In the genomic region with DNA sequence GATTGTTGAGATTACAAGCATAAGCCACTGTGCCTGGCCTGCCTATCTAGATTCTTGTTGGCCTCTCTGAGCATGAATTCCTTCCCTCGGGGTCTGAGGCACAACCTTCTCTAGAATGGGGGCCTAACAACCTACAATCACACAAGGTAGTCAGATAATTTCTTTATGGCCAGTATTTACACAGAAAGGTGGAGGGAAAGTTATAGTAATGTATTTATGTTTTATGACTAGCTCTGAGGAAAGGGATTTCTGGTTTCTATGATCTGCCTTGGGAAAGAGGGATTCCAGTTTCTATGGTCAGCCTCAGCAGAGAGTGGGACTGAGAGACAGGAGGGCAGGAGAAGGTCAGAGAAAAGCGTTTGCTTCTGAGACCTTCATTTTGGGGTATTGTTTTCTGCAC, we compare ENCODE assay signal across 14 cellular contexts.
"Had no signal": no experiment of that assay in that cellular context is flagged by ENCODE, and none has a peak within 500 bp of the region (broad histone marks: within the 10 kb centered on the region; RNA-seq: fewer than 3 reads in every experiment).

No MANE protein-coding gene starts in this region.

- ATAC-seq: activated CD8-positive, alpha-beta memory T cell treated with anti-CD3 and anti-CD28 coated beads, Interleukin-2, amount 10 ng/mL, durations not matched to agents 7 days and 5 days; pancreas; sciatic nerve had no signal

- DNase-seq: activated CD4-positive, alpha-beta memory T cell treated with anti-CD3 and anti-CD28 coated beads for 36 hours; activated CD8-positive, alpha-beta memory T cell treated with anti-CD3 and anti-CD28 coated beads, Interleukin-2, amount 10 ng/mL, durations not matched to agents 7 days and 5 days; effector CD8-positive, alpha-beta T cell; midbrain; pancreas; stimulated activated CD4-positive, alpha-beta T cell treated with anti-CD3 and anti-CD28 coated beads, Interleukin-4, amount 100 ng/mL, for 1 hour; testis; upper lobe of left lung had no signal

- H3K36me3 ChIP-seq: pancreas, upper lobe of left lung had no signal

- H3K4me3 ChIP-seq: lung, pancreas, smooth muscle cell, testis, upper lobe of left lung had no signal

- H3K4me2 ChIP-seq: smooth muscle cell had no signal

- H3K27ac Mint-ChIP-seq: activated CD4-positive, alpha-beta memory T cell treated with anti-CD3 and anti-CD28 coated beads for 36 hours; activated CD8-positive, alpha-beta memory T cell treated with anti-CD3 and anti-CD28 coated beads, Interleukin-2, amount 10 ng/mL, durations not matched to agents 7 days and 5 days; activated naive CD8-positive, alpha-beta T cell; T-helper 1 cell treated with Interleukin-12 subunit alpha and Interleukin-12 subunit beta and Interleukin-4 antibody, amounts not matched to agents 30 μg/mL and 1 μg/mL, for 36 hours had no signal

- H3K4me1 ChIP-seq: pancreas, testis, upper lobe of left lung had no signal

- H3K27ac ChIP-seq: pancreas, testis, upper lobe of left lung, VCaP had no signal

- H3K4me3 Mint-ChIP-seq: activated CD4-positive, alpha-beta memory T cell treated with anti-CD3 and anti-CD28 coated beads for 36 hours; activated CD8-positive, alpha-beta memory T cell treated with anti-CD3 and anti-CD28 coated beads, Interleukin-2, amount 10 ng/mL, durations not matched to agents 7 days and 5 days; activated naive CD8-positive, alpha-beta T cell; T-helper 1 cell treated with Interleukin-12 subunit alpha and Interleukin-12 subunit beta and Interleukin-4 antibody, amounts not matched to agents 30 μg/mL and 1 μg/mL, for 36 hours had no signal

- H3K27me3 Mint-ChIP-seq: activated CD4-positive, alpha-beta memory T cell treated with anti-CD3 and anti-CD28 coated beads for 36 hours; activated CD8-positive, alpha-beta memory T cell treated with anti-CD3 and anti-CD28 coated beads, Interleukin-2, amount 10 ng/mL, durations not matched to agents 7 days and 5 days; activated naive CD8-positive, alpha-beta T cell had no signal

- H3K27me3 ChIP-seq: pancreas, testis, upper lobe of left lung had no signal
